ENCODE assay signal across 12 cellular contexts in the genomic region with DNA sequence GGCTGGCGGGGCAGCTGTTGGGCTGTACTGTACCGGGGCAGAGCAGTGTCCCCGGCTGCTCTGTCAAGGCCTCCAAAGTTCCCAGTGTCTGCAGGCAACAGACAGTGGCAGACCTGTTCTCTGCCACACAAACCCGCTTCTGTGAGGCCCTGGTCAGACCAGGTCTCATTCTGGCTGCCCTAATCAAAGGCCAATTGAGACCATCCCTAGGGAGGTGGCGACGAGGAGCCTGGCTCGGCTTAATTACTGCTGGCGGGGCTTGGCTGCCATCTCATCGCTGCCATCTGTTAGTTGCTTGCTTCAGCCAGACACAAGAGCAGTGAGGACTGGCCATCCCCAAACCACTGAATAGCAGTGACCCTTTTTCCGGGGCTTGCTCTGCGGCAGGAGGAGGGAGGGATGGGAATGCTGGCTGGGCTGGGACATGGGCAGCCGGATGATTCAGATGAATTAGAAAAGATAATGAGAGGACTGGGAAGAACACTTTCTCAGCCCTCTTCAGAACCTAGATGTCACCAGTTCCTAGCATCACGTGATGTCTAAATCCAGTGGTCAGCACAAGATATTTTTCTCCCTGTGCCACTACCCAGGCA. TPM values are rescaled to one million over a fixed set of nuclear protein-coding genes. Genes with fewer than 3 reads are reported as not detected.
A peak's percentile ranks its signal among the peaks of the same experiment; 100 is the strongest.
DNase-seq lines count a peak whose midpoint lies in the region; ATAC-seq and TF ChIP-seq lines count a peak whose summit lies in the region.
"Had no signal": no experiment of that assay in that cellular context is flagged by ENCODE, and none has a peak within 500 bp of the region (broad histone marks: within the 10 kb centered on the region; RNA-seq: fewer than 3 reads in every experiment).

No MANE protein-coding gene starts in this region.

- H3K4me2 ChIP-seq in mesenchymal stem cell (ENCODE audit: low read length, poor library complexity, severe bottlenecking), result no peak overlapping the region

- no peak overlapping the region for H2AFZ ChIP-seq in mesenchymal stem cell (ENCODE audit: low read depth, low read length)

- peak overlapping the region; percentile 26 for H2BK15ac ChIP-seq in mesenchymal stem cell (ENCODE audit: low read depth, poor library complexity, severe bottlenecking)

- no peak overlapping the region for H2BK12ac ChIP-seq in mesenchymal stem cell (ENCODE audit: low read length in 2 of 2)

- H4K8ac ChIP-seq in mesenchymal stem cell (ENCODE audit: low read length), result peak overlapping the region; percentile 27

- DNase-seq in Ammon's horn (ENCODE audit: low spot score) (peak; percentile 60), M059J (ENCODE audit: low read depth) (peak; percentile 53), brain microvascular endothelial cell (peak; percentile 63), mesenchymal stem cell (peak; percentile 72), GF-D8 (lab: John Stamatoyannopoulos, UW) (no peak), mucosa of gallbladder (ENCODE audit: low spot score) (no peak), DMS114 treated with DMSO at 0.1 percent for 48 hours (lab: John Stamatoyannopoulos, UW; ENCODE audit: unreplicated experiment) (no peak)
- DNase-seq: activated CD4-positive, alpha-beta T cell treated with anti-CD3 and anti-CD28 coated beads, Interleukin-2, amount 10 ng/mL, durations not matched to agents 24 days and 14 days; activated naive CD4-positive, alpha-beta T cell treated with anti-CD3 and anti-CD28 coated beads, Interleukin-2, amount 50 U/mL, for 16 hours; CD8-positive, alpha-beta memory T cell; pancreas had no signal

- H3K18ac ChIP-seq in mesenchymal stem cell (ENCODE audit: low read depth in 1 of 2, low read length in 2 of 2), result peak overlapping the region in 1 of 2 experiments; percentile 28

- H4K91ac ChIP-seq in mesenchymal stem cell (ENCODE audit: low read length), result no peak overlapping the region

- H3K4me3 ChIP-seq in brain microvascular endothelial cell (ENCODE audit: low read depth, low read length) (no peak overlapping the region), mesenchymal stem cell (ENCODE audit: insufficient read depth in 1 of 2, low read depth in 1 of 2, low read length in 2 of 2) (no peak overlapping the region)
- H3K4me3 ChIP-seq: pancreas had no signal

- in situ Hi-C loops in brain microvascular endothelial cell (cut with HindIII; ENCODE audit: low pct_ligation_motif_present, low sequenced_read_pairs), result no loop called here

- H3K23ac ChIP-seq in mesenchymal stem cell (ENCODE audit: low read length in 2 of 2), result no peak overlapping the region

- H3K79me1 ChIP-seq in mesenchymal stem cell (replicated peaks; ENCODE audit: low read length, poor library complexity, severe bottlenecking), result peaks cover 12% of the 10 kb centered on the region

- WGBS in mesenchymal stem cell, result 71% methylated on average over 12 of the region's 13 CpGs

- peak overlapping the region in 1 of 2 experiments; percentile 10 for H3K4ac ChIP-seq in mesenchymal stem cell (ENCODE audit: low read depth in 1 of 2, low read length in 2 of 2)

- ATAC-seq in GM19328 (IDR thresholded peaks at IDR 0.05; ENCODE audit: unreplicated experiment), result no peak
- ATAC-seq: pancreas had no signal

- no peak overlapping the region for H2AK5ac ChIP-seq in mesenchymal stem cell (ENCODE audit: low read length, severe bottlenecking)

- peaks cover 9% of the 10 kb centered on the region for H3K4me1 ChIP-seq in mesenchymal stem cell (ENCODE audit: control insufficient read depth, insufficient read depth, low read depth, low read length)
- H3K4me1 ChIP-seq: pancreas had no signal

- H3K9ac ChIP-seq in mesenchymal stem cell (ENCODE audit: low read length), result no peak overlapping the region

- H3K27ac ChIP-seq in brain microvascular endothelial cell (no peak overlapping the region), mesenchymal stem cell (ENCODE audit: low read length, poor library complexity, severe bottlenecking) (peak overlapping the region; percentile 4)
- H3K27ac ChIP-seq: pancreas had no signal

- no peak overlapping the region for H3K14ac ChIP-seq in mesenchymal stem cell (ENCODE audit: low read length in 2 of 2)

- H2BK5ac ChIP-seq in mesenchymal stem cell (ENCODE audit: low read depth, low read length, poor library complexity, severe bottlenecking), result no peak overlapping the region

- H3K36me3 ChIP-seq in brain microvascular endothelial cell (replicated peaks), result no peaks in the 10 kb centered on the region
- peaks cover 0 to 4% of the 10 kb centered on the region in 2 experiments for H3K36me3 ChIP-seq in mesenchymal stem cell (ENCODE audit: control insufficient read depth in 1 of 2, insufficient read depth in 2 of 2, low read depth in 1 of 2, low read length in 2 of 2)
- H3K36me3 ChIP-seq: pancreas had no signal

- H3K9me3 ChIP-seq in mesenchymal stem cell (ENCODE audit: control insufficient read depth, low read length), result no peaks in the 10 kb centered on the region
- H3K9me3 ChIP-seq: pancreas had no signal

- H3K27me3 ChIP-seq in brain microvascular endothelial cell (replicated peaks), result no peaks in the 10 kb centered on the region
- peaks cover 0 to 3% of the 10 kb centered on the region in 2 experiments for H3K27me3 ChIP-seq in mesenchymal stem cell (ENCODE audit: control insufficient read depth in 1 of 2, insufficient read depth in 1 of 2, low read length in 2 of 2)
- H3K27me3 ChIP-seq: pancreas had no signal

- no peak for TF ChIP-seq CTCF in brain microvascular endothelial cell (IDR thresholded peaks at IDR 0.05; ENCODE audit: low read depth, low read length, missing control alignments)

- H2BK120ac ChIP-seq in mesenchymal stem cell (ENCODE audit: low read depth, low read length), result no peak overlapping the region

RNA-seq across cellular contexts. Expression of a gene that starts 24.5 kb away (rescaled TPM):
- 22.7 and 37.5 TPM in 2 replicates for total RNA-seq in M059J (2014; rRNA removed; shearing (Covaris generic))
- polyA plus RNA-seq in mesenchymal stem cell (2013, experiment 1 of 2), result 84.7 TPM
- polyA plus RNA-seq in mesenchymal stem cell (2013, experiment 2 of 2), result 84.6 TPM
- 37.2 TPM for total RNA-seq in mucosa of gallbladder

RNA-seq across cellular contexts. Expression of a gene that starts 24.9 kb away (rescaled TPM):
- total RNA-seq in M059J (2014; rRNA removed; shearing (Covaris generic)), result 31.0 and 42.8 TPM in 2 replicates
- 18.6 TPM for polyA plus RNA-seq in mesenchymal stem cell (2013, experiment 1 of 2)
- polyA plus RNA-seq in mesenchymal stem cell (2013, experiment 2 of 2), result 17.5 TPM
- total RNA-seq in mucosa of gallbladder, result 30.1 TPM

RNA-seq across cellular contexts. Expression of a gene that starts 57.8 kb away (rescaled TPM):
- total RNA-seq in M059J (2014; rRNA removed; shearing (Covaris generic)), result 0.22 TPM in 1 of 2 replicates, not detected in the other
- 3.0 TPM for polyA plus RNA-seq in mesenchymal stem cell (2013, experiment 1 of 2)
- polyA plus RNA-seq in mesenchymal stem cell (2013, experiment 2 of 2), result 2.6 TPM
- 8.7 TPM for total RNA-seq in mucosa of gallbladder

Comparison
In these comparisons a context has a peak if more than half of its experiments do, and no peak if none do; other contexts are left out.
1. DNase-seq: peak in Ammon's horn (single experiment), M059J (single experiment), brain microvascular endothelial cell (single experiment) and mesenchymal stem cell (single experiment); none in GF-D8 (single experiment), mucosa of gallbladder (single experiment) and DMS114 treated with DMSO at 0.1 percent for 48 hours (single experiment).